Comparison of ENCODE assay signal across 8 cellular contexts in the genomic region with DNA sequence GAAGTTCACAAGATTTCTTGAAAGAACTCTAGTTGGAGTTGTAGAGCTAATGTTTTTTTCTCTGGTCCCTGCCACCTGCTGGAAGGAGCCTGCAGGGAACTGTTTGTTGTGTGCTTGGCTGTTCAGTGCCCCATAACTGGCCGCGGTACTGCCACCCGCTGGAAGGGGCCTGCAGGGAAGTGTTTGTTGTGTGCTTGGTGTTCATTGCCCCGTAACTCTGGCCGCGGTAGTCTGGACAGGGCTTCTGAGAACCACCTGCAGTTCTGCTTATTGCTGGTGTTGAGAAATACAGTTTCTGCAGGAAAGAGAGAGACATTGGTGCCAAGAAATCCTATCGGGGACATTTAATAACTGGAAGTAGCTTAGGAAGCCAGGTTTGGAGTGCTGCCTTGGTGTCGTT. TPM values are rescaled to one million over a fixed set of nuclear protein-coding genes. Genes with fewer than 3 reads are reported as not detected.
DNase-seq lines count a peak whose midpoint lies in the region; ATAC-seq and TF ChIP-seq lines count a peak whose summit lies in the region.

No MANE protein-coding gene starts in this region.

- peaks cover 69% of the 10 kb centered on the region for H4K20me1 ChIP-seq in SK-N-SH (ENCODE audit: insufficient read depth)

- no peaks in the 10 kb centered on the region for H3K9me2 ChIP-seq in SK-N-SH

- H3K9me3 ChIP-seq in SK-N-SH (no peaks in the 10 kb centered on the region), vagina (no peaks in the 10 kb centered on the region)

- H3F3A ChIP-seq in SK-N-SH (replicated peaks; ENCODE audit: insufficient read depth) = no peaks in the 10 kb centered on the region

- POLR2A ChIA-PET in SK-N-SH (lab: Yijun Ruan, JAX) = interaction anchor here (0.7 kb wide), 1 partner anchor 1337 kb away, joined by 3 read pairs; no protein-coding TSS in a partner anchor

- peak; percentile 67 for TF ChIP-seq RAD21 in SK-N-SH (IDR thresholded peaks at IDR 0.05; ENCODE audit: low read length)

- no peak overlapping the region for H3K27ac ChIP-seq in SK-N-SH (ENCODE audit: low read depth in 2 of 2, low read length in 1 of 2)
- no peak overlapping the region for H3K27ac ChIP-seq in vagina

- H3K9ac ChIP-seq in SK-N-SH = no peak overlapping the region

- H3K4me3 Mint-ChIP-seq in progenitor cell of endocrine pancreas (ENCODE audit: low read depth) = no peak overlapping the region

- no peaks in the 10 kb centered on the region for H3K9me3 Mint-ChIP-seq in progenitor cell of endocrine pancreas (ENCODE audit: low read depth)

- TF ChIP-seq EP300 in SK-N-SH (IDR thresholded peaks at IDR 0.05; ENCODE audit: borderline replicate concordance in 1 of 2, low read depth in 1 of 2, low read length in 1 of 2) = no peak

- H3K27me3 ChIP-seq in SK-N-SH (ENCODE audit: insufficient read depth) (no peaks in the 10 kb centered on the region), vagina (no peaks in the 10 kb centered on the region)

- TF ChIP-seq CTCF in SK-N-SH (IDR thresholded peaks at IDR 0.05) = peak; percentile 59
- peak; percentile 50 for TF ChIP-seq CTCF in progenitor cell of endocrine pancreas (IDR thresholded peaks at IDR 0.05; ENCODE audit: unreplicated experiment)
- no peak for TF ChIP-seq CTCF in vagina (IDR thresholded peaks at IDR 0.05)

- no peaks in the 10 kb centered on the region for H3K27me3 Mint-ChIP-seq in progenitor cell of endocrine pancreas

- 81% methylated on average over 7 of the region's 8 CpGs for WGBS in SK-N-SH (ENCODE audit: low lambda C conversion rate)

- intact Hi-C loops in vagina (cut with DNase I) = no loop called here

- H3K4me1 Mint-ChIP-seq in progenitor cell of endocrine pancreas (ENCODE audit: low read depth) = peaks cover 12% of the 10 kb centered on the region

- DNase-seq in C1 segment of cervical spinal cord (lab: John Stamatoyannopoulos, UW) (peak in 8 of 14 donors; percentile 7 to 57 (median 32)), HT1080 (ENCODE audit: low read depth) (peak; percentile 71), SK-N-SH (peak; percentile 76), foreskin melanocyte (peak; percentile 11), progenitor cell of endocrine pancreas (ENCODE audit: low spot score, unreplicated experiment) (peak; percentile 30), vagina (ENCODE audit: extremely low spot score in 2 of 2) (no peak), cortex of kidney (lab: John Stamatoyannopoulos, UW) (no peak)

- H3K36me3 ChIP-seq in SK-N-SH (replicated peaks in 1 of 2; ENCODE audit: control insufficient read depth in 1 of 2, insufficient read depth in 2 of 2, low read length in 1 of 2) (no peaks in the 10 kb centered on the region), vagina (no peaks in the 10 kb centered on the region)

- H3K79me2 ChIP-seq in SK-N-SH (ENCODE audit: insufficient read depth) = peaks cover 40% of the 10 kb centered on the region; the same call in 1 of the 2 replicates

- no peak overlapping the region for H2AFZ ChIP-seq in SK-N-SH (ENCODE audit: low read depth)

- H3K4me1 ChIP-seq in SK-N-SH (ENCODE audit: control insufficient read depth in 1 of 2, insufficient read depth in 2 of 2, low read depth in 1 of 2, low read length in 1 of 2) (peaks cover 0 to 18% of the 10 kb centered on the region in 2 experiments; a peak in 1 of 4 replicates), vagina (peaks cover 53% of the 10 kb centered on the region)

- H3K36me3 Mint-ChIP-seq in progenitor cell of endocrine pancreas (ENCODE audit: insufficient read depth) = no peaks in the 10 kb centered on the region

- CTCF ChIA-PET in SK-N-SH (lab: Yijun Ruan, JAX) = interaction anchor here (0.6 to 2.5 kb wide), 24 partner anchors 10 to 1003 kb away, joined by 3 to 11 read pairs (median 4); no protein-coding TSS in a partner anchor

- no peak for TF ChIP-seq POLR2A in vagina (IDR thresholded peaks at IDR 0.05)

- no peak for ATAC-seq in GM18909 (IDR thresholded peaks at IDR 0.05; ENCODE audit: poor library complexity, unreplicated experiment)

- peak overlapping the region; percentile 25 for H3K27ac Mint-ChIP-seq in progenitor cell of endocrine pancreas

- no peak overlapping the region; a peak in 1 of 4 replicates for H3K4me3 ChIP-seq in SK-N-SH (ENCODE audit: low read depth in 2 of 2, low read length in 1 of 2)
- no peak overlapping the region for H3K4me3 ChIP-seq in vagina

- H3K4me2 ChIP-seq in SK-N-SH = no peak overlapping the region

TF ChIP-seq in SK-N-SH, 30 proteins besides CTCF, POLR2A, EP300 and RAD21:
- TF ChIP-seq TCF12 (IDR thresholded peaks at IDR 0.05) (no peak), SMC3 (IDR thresholded peaks at IDR 0.05; ENCODE audit: low read depth, low read length) (peak; percentile 69)
TF ChIP-seq in SK-N-SH: peak in this region for 1.

RNA-seq across cellular contexts. Expression of gene AGAP1, which starts 58.1 kb away (rescaled TPM):
- 12.3 and 14.8 TPM in 2 replicates for total RNA-seq in HT1080 (2014; rRNA removed; shearing (Covaris generic))
- polyA plus RNA-seq in HT1080 (2015; cell fraction: cytosol; rRNA removed) = 8.4 and 11.5 TPM in 2 replicates
- polyA plus RNA-seq in HT1080 (2015; cell fraction: nucleus; rRNA removed) = 7.0 and 9.5 TPM in 2 replicates
- 8.8 and 9.4 TPM in 2 replicates for polyA plus RNA-seq in SK-N-SH (2012; rRNA removed)
- polyA plus RNA-seq in SK-N-SH (2012; cell fraction: cytosol; rRNA removed) = 4.9 and 7.6 TPM in 2 replicates
- polyA plus RNA-seq in SK-N-SH (2012; cell fraction: nucleus; rRNA removed) = 9.4 and 9.9 TPM in 2 replicates
- total RNA-seq in progenitor cell of endocrine pancreas (43.3 and 47.2 TPM in 2 replicates), vagina (21.1 TPM)

Comparison
In these comparisons a context has a peak if more than half of its experiments do, and no peak if none do; other contexts are left out.
1. DNase-seq: peak in C1 segment of cervical spinal cord (8 of 14), HT1080 (single experiment), SK-N-SH (single experiment), foreskin melanocyte (single experiment) and progenitor cell of endocrine pancreas (single experiment); none in vagina (0 of 2) and cortex of kidney (single experiment).
2. CTCF ChIP-seq: peak in SK-N-SH (single experiment) and progenitor cell of endocrine pancreas (single experiment); none in vagina (0 of 3).